1 cellular context compared by ENCODE assay signal in the genomic region with DNA sequence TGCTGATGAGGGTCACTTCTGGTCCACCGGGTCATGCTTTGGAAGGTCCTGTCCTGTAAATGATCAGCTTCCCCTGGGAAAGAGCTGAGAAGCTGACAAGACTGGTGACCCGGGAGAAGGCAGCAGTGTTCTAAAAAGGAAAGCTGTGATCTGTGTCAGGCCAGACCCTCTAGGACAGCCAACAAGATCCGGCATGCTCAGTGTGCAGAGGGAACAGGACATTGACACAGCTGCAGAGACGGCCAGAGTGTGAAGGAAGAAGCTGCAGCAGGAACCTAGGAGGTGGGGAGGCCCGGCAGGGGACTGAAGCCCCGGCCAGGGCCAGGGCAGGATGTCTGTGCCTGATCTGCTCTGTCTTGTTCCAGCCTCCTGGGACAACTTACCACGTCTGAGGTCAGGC.
TF ChIP-seq lines count a peak whose summit lies in the region.

No MANE protein-coding gene starts in this region.

TF ChIP-seq in HepG2, 621 proteins besides CTCF, POLR2A, EP300 and RAD21 (continued from another document):
- TF ChIP-seq ETV6 (CRISPR knock-in tag; conservative IDR thresholded peaks at IDR 0.05) (no peak), GATA4 (IDR thresholded peaks at IDR 0.05; ENCODE audit: borderline replicate concordance, low read depth) (no peak), DNMT3B (CRISPR knock-in tag; conservative IDR thresholded peaks at IDR 0.05) (no peak), ZFP37 (CRISPR knock-in tag; IDR thresholded peaks at IDR 0.05; ENCODE audit: borderline replicate concordance) (no peak), ZBTB3 (CRISPR knock-in tag; IDR thresholded peaks at IDR 0.05; ENCODE audit: borderline replicate concordance, low read depth) (no peak)
- TF ChIP-seq, protein P1, sequence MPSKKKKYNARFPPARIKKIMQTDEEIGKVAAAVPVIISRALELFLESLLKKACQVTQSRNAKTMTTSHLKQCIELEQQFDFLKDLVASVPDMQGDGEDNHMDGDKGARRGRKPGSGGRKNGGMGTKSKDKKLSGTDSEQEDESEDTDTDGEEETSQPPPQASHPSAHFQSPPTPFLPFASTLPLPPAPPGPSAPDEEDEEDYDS (CRISPR knock-in tag; IDR thresholded peaks at IDR 0.05): no peak
TF ChIP-seq in HepG2: peak in this region for 0.
